Comparison of ENCODE assay signal across 1 cellular context in the genomic region with DNA sequence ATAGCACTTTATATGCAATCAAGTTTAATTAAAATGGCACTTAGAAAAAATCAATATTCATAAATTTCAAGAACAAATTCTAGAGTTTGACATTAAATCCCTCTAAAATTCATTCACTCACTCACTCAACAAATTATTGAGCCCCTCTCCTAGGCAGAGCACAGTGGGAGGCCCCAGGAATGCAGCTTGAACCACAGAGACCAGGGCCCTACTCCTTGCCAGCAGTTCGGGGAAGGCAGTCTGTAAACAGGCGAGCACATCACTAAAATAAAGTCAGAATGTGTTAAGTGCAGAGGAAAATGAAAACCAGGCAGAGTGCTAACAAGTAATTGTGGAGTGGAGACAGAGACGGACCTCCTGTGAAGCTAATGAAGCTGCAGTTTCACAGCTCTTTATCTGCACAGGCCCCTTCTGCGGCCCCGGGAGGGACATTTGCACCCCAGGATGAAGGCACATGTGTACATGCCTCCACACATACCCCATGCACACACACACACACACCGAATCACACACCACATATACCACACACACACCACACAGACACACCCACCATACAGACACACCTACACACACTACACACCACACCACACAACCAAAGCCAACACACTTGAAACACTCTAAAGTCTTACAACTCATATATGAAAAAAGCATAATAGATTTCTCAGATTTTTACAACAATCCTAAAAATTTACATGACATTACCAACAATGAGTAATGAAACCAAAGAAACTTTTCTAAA.
TF ChIP-seq lines count a peak whose summit lies in the region.

No MANE protein-coding gene starts in this region.

TF ChIP-seq in K562, 482 proteins besides CTCF, POLR2A, EP300 and RAD21 (continued from another document):
- TF ChIP-seq POLR2G (IDR thresholded peaks at IDR 0.05; ENCODE audit: low read depth, low read length), result no peak
- no peak for TF ChIP-seq ADNP (tag; IDR thresholded peaks at IDR 0.05)
- TF ChIP-seq ZNF41 (CRISPR knock-in tag; conservative IDR thresholded peaks at IDR 0.05), result no peak
- TF ChIP-seq, protein P1, sequence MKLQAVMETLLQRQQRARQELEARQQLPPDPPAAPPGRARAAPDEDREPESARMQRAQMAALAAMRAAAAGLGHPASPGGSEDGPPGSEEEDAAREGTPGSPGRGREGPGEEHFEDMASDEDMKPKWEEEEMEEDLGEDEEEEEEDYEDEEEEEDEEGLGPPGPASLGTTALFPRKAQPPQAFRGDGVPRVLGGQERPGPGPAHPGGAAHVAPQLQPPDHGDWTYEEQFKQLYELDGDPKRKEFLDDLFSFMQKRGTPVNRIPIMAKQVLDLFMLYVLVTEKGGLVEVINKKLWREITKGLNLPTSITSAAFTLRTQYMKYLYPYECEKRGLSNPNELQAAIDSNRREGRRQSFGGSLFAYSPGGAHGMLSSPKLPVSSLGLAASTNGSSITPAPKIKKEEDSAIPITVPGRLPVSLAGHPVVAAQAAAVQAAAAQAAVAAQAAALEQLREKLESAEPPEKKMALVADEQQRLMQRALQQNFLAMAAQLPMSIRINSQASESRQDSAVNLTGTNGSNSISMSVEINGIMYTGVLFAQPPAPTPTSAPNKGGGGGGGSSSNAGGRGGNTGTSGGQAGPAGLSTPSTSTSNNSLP (IDR thresholded peaks at IDR 0.05; ENCODE audit: borderline replicate concordance, low read depth, low read length), result no peak
- no peak for TF ChIP-seq BRD9 (IDR thresholded peaks at IDR 0.05; ENCODE audit: low read depth, partially characterized antibody)
- TF ChIP-seq ZNF140 (CRISPR knock-in tag; IDR thresholded peaks at IDR 0.05), result no peak
- no peak for TF ChIP-seq RHOXF2B (CRISPR knock-in tag; conservative IDR thresholded peaks at IDR 0.05)
- no peak for TF ChIP-seq PML (IDR thresholded peaks at IDR 0.05; ENCODE audit: low read length)
- no peak for TF ChIP-seq MBD2 (IDR thresholded peaks at IDR 0.05; ENCODE audit: borderline replicate concordance, low read depth)
- no peak for TF ChIP-seq NUFIP1 (IDR thresholded peaks at IDR 0.05; ENCODE audit: partially characterized antibody)
- TF ChIP-seq ARID1B (IDR thresholded peaks at IDR 0.05), result no peak
- TF ChIP-seq KLF10 (CRISPR knock-in tag; IDR thresholded peaks at IDR 0.05), result no peak
- TF ChIP-seq, protein P2, sequence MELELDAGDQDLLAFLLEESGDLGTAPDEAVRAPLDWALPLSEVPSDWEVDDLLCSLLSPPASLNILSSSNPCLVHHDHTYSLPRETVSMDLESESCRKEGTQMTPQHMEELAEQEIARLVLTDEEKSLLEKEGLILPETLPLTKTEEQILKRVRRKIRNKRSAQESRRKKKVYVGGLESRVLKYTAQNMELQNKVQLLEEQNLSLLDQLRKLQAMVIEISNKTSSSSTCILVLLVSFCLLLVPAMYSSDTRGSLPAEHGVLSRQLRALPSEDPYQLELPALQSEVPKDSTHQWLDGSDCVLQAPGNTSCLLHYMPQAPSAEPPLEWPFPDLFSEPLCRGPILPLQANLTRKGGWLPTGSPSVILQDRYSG (tag; conservative IDR thresholded peaks at IDR 0.05; ENCODE audit: low read depth), result no peak
- no peak for TF ChIP-seq RB1 (IDR thresholded peaks at IDR 0.05; ENCODE audit: low read depth)
- no peak for TF ChIP-seq CCNT2 (IDR thresholded peaks at IDR 0.05; ENCODE audit: borderline replicate concordance, extremely low read depth, insufficient read length, low read depth, low read length)
- no peak for TF ChIP-seq EZH2 (IDR thresholded peaks at IDR 0.05; ENCODE audit: borderline replicate concordance, low read depth, low read length)
- TF ChIP-seq RBM15 (IDR thresholded peaks at IDR 0.05; ENCODE audit: insufficient read depth, low read length), result no peak
- TF ChIP-seq PRPF4 (IDR thresholded peaks at IDR 0.05; ENCODE audit: insufficient read depth, low read depth, low read length, poor library complexity, severe bottlenecking), result no peak
- TF ChIP-seq RBM17 (IDR thresholded peaks at IDR 0.05; ENCODE audit: borderline replicate concordance, low read depth, low read length), result no peak
